Comparison of ENCODE assay signal across 24 cellular contexts in genomic region chr2:593354-594026, GRCh38.
DNase-seq lines count a peak whose midpoint lies in the region; ATAC-seq, FAIRE-seq and TF ChIP-seq lines count a peak whose summit lies in the region.
"Had no signal": no experiment of that assay in that cellular context is flagged by ENCODE, and none has a peak within 500 bp of the region (broad histone marks: within the 10 kb centered on the region; RNA-seq: fewer than 3 reads in every experiment).

No MANE protein-coding gene starts in this region.

- no peak overlapping the region for H3K4me3 Mint-ChIP-seq in neural crest cell
- H3K4me3 Mint-ChIP-seq: CD4-positive, alpha-beta T cell; CD8-positive, alpha-beta memory T cell; GM23338; H9 had no signal

- intact Hi-C loops in upper lobe of right lung (cut with DNase I) = no loop called here
- intact Hi-C loops in ascending aorta (cut with DNase I) = no loop called here

- H3K4me1 ChIP-seq in upper lobe of right lung = no peaks in the 10 kb centered on the region
- H3K4me1 ChIP-seq in ascending aorta = no peaks in the 10 kb centered on the region

- no peaks in the 10 kb centered on the region for H3K9me3 ChIP-seq in upper lobe of right lung
- no peaks in the 10 kb centered on the region for H3K9me3 ChIP-seq in ascending aorta
- H3K9me3 ChIP-seq: BE2C; BLaER1 treated with 17β-estradiol and CSF1 and Interleukin-3, amounts not matched to agents 10 nM and 100 nM had no signal

- H3K9me3 Mint-ChIP-seq in neural crest cell = no peaks in the 10 kb centered on the region
- H3K9me3 Mint-ChIP-seq: CD4-positive, alpha-beta T cell; CD8-positive, alpha-beta memory T cell; GM23338 had no signal

- peaks cover 4% of the 10 kb centered on the region for H3K27me3 Mint-ChIP-seq in neural crest cell (ENCODE audit: low read depth)
- H3K27me3 Mint-ChIP-seq: CD4-positive, alpha-beta T cell had no signal

- H3K36me3 Mint-ChIP-seq in neural crest cell (ENCODE audit: low read depth) = no peaks in the 10 kb centered on the region
- H3K36me3 Mint-ChIP-seq: CD14-positive monocyte; CD8-positive, alpha-beta memory T cell had no signal

- H3K4me3 ChIP-seq in upper lobe of right lung (no peak overlapping the region), ascending aorta (no peak overlapping the region)
- H3K4me3 ChIP-seq: BLaER1 treated with 17β-estradiol and CSF1 and Interleukin-3, amounts not matched to agents 10 nM and 100 nM; GM12878; GM23338 had no signal

- no peaks in the 10 kb centered on the region for H3K27me3 ChIP-seq in upper lobe of right lung
- H3K27me3 ChIP-seq in ascending aorta = no peaks in the 10 kb centered on the region
- H3K27me3 ChIP-seq: BE2C; BLaER1 treated with 17β-estradiol and CSF1 and Interleukin-3, amounts not matched to agents 10 nM and 100 nM had no signal

- ATAC-seq in upper lobe of right lung = peak; percentile 41
- no peak for ATAC-seq in activated CD4-positive, CD25-positive, alpha-beta regulatory T cell treated with anti-CD3 and anti-CD28 coated beads, Interleukin-2, amount 50 U/mL, for 24 hours
- ATAC-seq: GM12878, GM23338, HCT116 had no signal

- no peak for DNase-seq in HTR-8/SVneo (ENCODE audit: insufficient read length, low spot score)
- DNase-seq in left kidney (ENCODE audit: low read depth, low spot score) = peak; percentile 41
- no peak for DNase-seq in neural crest cell (ENCODE audit: low read depth, low spot score)
- no peak for DNase-seq in upper lobe of right lung
- DNase-seq in ascending aorta (ENCODE audit: low spot score in 2 of 2) = no peak
- no peak for DNase-seq in cerebellar cortex (ENCODE audit: low spot score)
- DNase-seq: AML-193; BE2C; CD4-positive, alpha-beta T cell; CD8-positive, alpha-beta memory T cell; DMS 273 treated with DMSO at 0.1 percent for 48 hours; DMS79; EL; GDM1; H9 had no signal

- peak overlapping the region; percentile 73 for H3K27ac Mint-ChIP-seq in neural crest cell (ENCODE audit: unreplicated experiment)
- H3K27ac Mint-ChIP-seq: CD4-positive, alpha-beta T cell; CD8-positive, alpha-beta memory T cell; GM23338; H9 had no signal

- TF ChIP-seq CTCF in neural crest cell (conservative IDR thresholded peaks at IDR 0.05) (no peak), upper lobe of right lung (IDR thresholded peaks at IDR 0.05) (no peak), ascending aorta (IDR thresholded peaks at IDR 0.05) (no peak)

- H3K36me3 ChIP-seq in upper lobe of right lung (no peaks in the 10 kb centered on the region), ascending aorta (no peaks in the 10 kb centered on the region)
- H3K36me3 ChIP-seq: BE2C; BLaER1 treated with 17β-estradiol and CSF1 and Interleukin-3, amounts not matched to agents 10 nM and 100 nM had no signal

- H3K4me1 Mint-ChIP-seq in neural crest cell = peaks cover 12% of the 10 kb centered on the region
- H3K4me1 Mint-ChIP-seq: CD14-positive monocyte; CD8-positive, alpha-beta memory T cell had no signal

- peak; percentile 13 for FAIRE-seq in HTR-8/SVneo (lab: Jason Lieb, UNC)
- FAIRE-seq: A204.1, D721Med, GM12878 had no signal

- H3K27ac ChIP-seq in upper lobe of right lung = no peak overlapping the region
- H3K27ac ChIP-seq in ascending aorta = no peak overlapping the region
- H3K27ac ChIP-seq: 22Rv1; BLaER1 treated with 17β-estradiol and CSF1 and Interleukin-3, amounts not matched to agents 10 nM and 100 nM had no signal
